In the genomic region with DNA sequence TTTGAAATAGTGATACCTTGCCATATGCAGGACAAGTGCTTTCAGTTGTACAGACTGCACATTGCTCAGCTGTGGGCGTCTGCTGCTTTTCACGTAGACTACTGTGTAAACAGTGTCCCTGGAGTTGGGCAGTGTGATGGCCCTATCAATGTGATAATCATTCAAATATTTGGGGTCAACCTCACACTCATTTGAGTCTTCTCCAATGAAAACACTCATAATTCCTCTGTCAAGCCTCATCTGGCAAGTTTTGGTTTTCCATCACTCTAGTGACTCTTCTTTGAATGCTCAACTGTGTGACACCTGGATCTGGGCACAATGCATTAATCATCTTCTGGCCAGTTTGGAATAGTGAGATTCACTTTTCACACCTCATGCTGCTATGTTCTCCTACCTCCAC, we compare ENCODE assay signal across 13 cellular contexts.
DNase-seq lines count a peak whose midpoint lies in the region; ATAC-seq and TF ChIP-seq lines count a peak whose summit lies in the region.
"Had no signal": no experiment of that assay in that cellular context is flagged by ENCODE, and none has a peak within 500 bp of the region (broad histone marks: within the 10 kb centered on the region; RNA-seq: fewer than 3 reads in every experiment).

No MANE protein-coding gene starts in this region.

- H3K9me3 ChIP-seq in tibial artery (no peaks in the 10 kb centered on the region), sigmoid colon (no peaks in the 10 kb centered on the region)
- H3K9me3 ChIP-seq: lower lobe of right lung, prostate gland had no signal

- TF ChIP-seq CTCF in HFFc6 (IDR thresholded peaks at IDR 0.05) (no peak), epithelial cell of esophagus (IDR thresholded peaks at IDR 0.05; ENCODE audit: insufficient read depth, low read depth, low read length, missing control alignments) (no peak), tibial artery (IDR thresholded peaks at IDR 0.05) (no peak), sigmoid colon (IDR thresholded peaks at IDR 0.05) (no peak)

- ATAC-seq in sciatic nerve, result no peak
- ATAC-seq in HG03378 (IDR thresholded peaks at IDR 0.05; ENCODE audit: unreplicated experiment), result no peak
- ATAC-seq in GM19397 (IDR thresholded peaks at IDR 0.05; ENCODE audit: unreplicated experiment), result no peak
- ATAC-seq: T-helper 17 cell had no signal

- DNase-seq in HFFc6 (no peak), NCI-H748 (lab: John Stamatoyannopoulos, UW; ENCODE audit: unreplicated experiment) (peak; percentile 90), epithelial cell of esophagus (ENCODE audit: low read depth) (peak; percentile 48), sciatic nerve (ENCODE audit: low spot score) (peak; percentile 28), tibial artery (no peak), sigmoid colon (no peak)
- DNase-seq: activated CD4-positive, alpha-beta T cell treated with anti-CD3 and anti-CD28 coated beads, Interleukin-2, amount 50 U/mL, for 4 hours; glutamatergic neuron; lower lobe of right lung; T-helper 17 cell had no signal

- H3K4me3 ChIP-seq in epithelial cell of esophagus (ENCODE audit: low read length) (no peak overlapping the region), tibial artery (no peak overlapping the region), sigmoid colon (no peak overlapping the region)
- H3K4me3 ChIP-seq: lower lobe of right lung, prostate gland had no signal

- peak overlapping the region; percentile 38 for H3K27ac Mint-ChIP-seq in HFFc6
- H3K27ac Mint-ChIP-seq: T-helper 17 cell had no signal

- intact Hi-C loops in sciatic nerve (cut with DNase I), result no loop called here
- intact Hi-C loops in tibial artery (cut with DNase I; ENCODE audit: low total_unique reads), result loop anchor here (10.0 kb wide), 1 partner anchor 56 kb away; no protein-coding TSS in a partner anchor
- intact Hi-C loops in sigmoid colon (cut with DNase I), result no loop called here

- H3K36me3 ChIP-seq in tibial artery (no peaks in the 10 kb centered on the region), sigmoid colon (no peaks in the 10 kb centered on the region)
- H3K36me3 ChIP-seq: lower lobe of right lung, prostate gland had no signal

- no peaks in the 10 kb centered on the region; the same call in 1 of the 2 replicates for H3K27me3 Mint-ChIP-seq in HFFc6 (ENCODE audit: insufficient read depth)
- H3K27me3 Mint-ChIP-seq: T-helper 17 cell had no signal

- WGBS in sigmoid colon, 2 donors, result 25 to 40% methylated on average over 2 of the region's 2 CpGs

- H3K4me3 Mint-ChIP-seq in HFFc6, result peak overlapping the region; percentile 23
- H3K4me3 Mint-ChIP-seq: T-helper 17 cell had no signal

- no peaks in the 10 kb centered on the region for H3K27me3 ChIP-seq in tibial artery
- no peaks in the 10 kb centered on the region for H3K27me3 ChIP-seq in sigmoid colon

- no peaks in the 10 kb centered on the region for H3K9me3 Mint-ChIP-seq in HFFc6

- TF ChIP-seq EP300 in sigmoid colon (IDR thresholded peaks at IDR 0.05), result no peak

- H3K4me1 Mint-ChIP-seq in HFFc6 (ENCODE audit: low read depth), result peaks cover 77% of the 10 kb centered on the region

- H3K4me1 ChIP-seq in tibial artery (peaks cover 0 to 11% (median 7%) of the 10 kb centered on the region in 4 donors), sigmoid colon (peaks cover 0 to 9% (median 1%) of the 10 kb centered on the region in 4 donors)
- H3K4me1 ChIP-seq: prostate gland had no signal

- H3K36me3 Mint-ChIP-seq in HFFc6 (ENCODE audit: low read depth), result peaks cover 5% of the 10 kb centered on the region; the same call in 1 of the 2 replicates

- H3K27ac ChIP-seq in tibial artery, result no peak overlapping the region
- no peak overlapping the region for H3K27ac ChIP-seq in sigmoid colon
- H3K27ac ChIP-seq: lower lobe of right lung, prostate gland had no signal

- no peak for TF ChIP-seq POLR2A in sigmoid colon (IDR thresholded peaks at IDR 0.05)

Comparison
In these comparisons a context has a peak if more than half of its experiments do, and no peak if none do; other contexts are left out.
1. DNase-seq: peak in NCI-H748 (single experiment), epithelial cell of esophagus (single experiment) and sciatic nerve (single experiment); none in HFFc6 (single experiment), tibial artery (0 of 2) and sigmoid colon (single experiment).